In genomic region chr13:114053026-114053425, GRCh38 we compare ENCODE assay signal across 11 cellular contexts.
DNase-seq lines count a peak whose midpoint lies in the region; ATAC-seq lines count a peak whose summit lies in the region.
"Had no signal": no experiment of that assay in that cellular context is flagged by ENCODE, and none has a peak within 500 bp of the region (broad histone marks: within the 10 kb centered on the region; RNA-seq: fewer than 3 reads in every experiment).

No MANE protein-coding gene starts in this region.

- no peak overlapping the region for H3K4me3 Mint-ChIP-seq in T-cell

- intact Hi-C loops in Right ventricle myocardium superior (cut with DNase I) (no loop called here), left cardiac atrium (cut with DNase I) (no loop called here)

- H3K27ac Mint-ChIP-seq in T-cell = peak overlapping the region; percentile 15 to 69

- peaks cover 46 to 70% (median 68%) of the 10 kb centered on the region in 3 donors for H3K4me1 Mint-ChIP-seq in T-cell

- CTCF ChIA-PET in T-cell (lab: Charles Lee) = no interaction called here

- no peak for ATAC-seq in Right ventricle myocardium superior (ENCODE audit: poor library complexity)
- no peak for ATAC-seq in left cardiac atrium
- no peak for ATAC-seq in T-cell (replicated peaks in 1 of 4)
- ATAC-seq in GM21390 (IDR thresholded peaks at IDR 0.05; ENCODE audit: unreplicated experiment) = no peak

- no peaks in the 10 kb centered on the region for H3K9me3 Mint-ChIP-seq in T-cell

- H3K36me3 Mint-ChIP-seq in T-cell = peaks cover 29% of the 10 kb centered on the region

- no peaks in the 10 kb centered on the region for H3K27me3 Mint-ChIP-seq in T-cell

- POLR2A ChIA-PET in T-cell (lab: Charles Lee) = no interaction called here

- DNase-seq in Right ventricle myocardium superior (peak; percentile 38), left cardiac atrium (no peak), T-cell (no peak), hepatic stellate cell (ENCODE audit: low spot score) (peak; percentile 66), globus pallidus (ENCODE audit: low spot score) (no peak), NCI-H510A (lab: John Stamatoyannopoulos, UW) (no peak)
- DNase-seq in activated CD8-positive, alpha-beta memory T cell treated with anti-CD3 and anti-CD28 coated beads for 24 hours = no peak
- DNase-seq: activated gamma-delta T cell treated with Interleukin-2 at 50 U/mL for 16 hours, RPMI8226, spleen had no signal

Comparison
In these comparisons a context has a peak if more than half of its experiments do, and no peak if none do; other contexts are left out.
1. DNase-seq: peak in Right ventricle myocardium superior (single experiment) and hepatic stellate cell (single experiment); none in left cardiac atrium (single experiment), T-cell (0 of 34), activated CD8-positive, alpha-beta memory T cell treated with anti-CD3 and anti-CD28 coated beads for 24 hours (single experiment), globus pallidus (single experiment) and NCI-H510A (single experiment).